ENCODE assay signal across 23 cellular contexts in genomic region chr1:184739070-184739469, GRCh38.
"Had no signal": no experiment of that assay in that cellular context is flagged by ENCODE, and none has a peak within 500 bp of the region (broad histone marks: within the 10 kb centered on the region; RNA-seq: fewer than 3 reads in every experiment).

No MANE protein-coding gene starts in this region.

- H3K4me1 ChIP-seq: esophagus muscularis mucosa, lower lobe of right lung, testis, tibial artery had no signal

- H3K27me3 ChIP-seq: esophagus muscularis mucosa, foreskin keratinocyte, heart right ventricle, testis, tibial artery had no signal

- H3K9me3 ChIP-seq: esophagus muscularis mucosa, heart right ventricle, lower lobe of right lung, testis, tibial artery had no signal

- DNase-seq: cerebellar nuclear complex; effector CD8-positive, alpha-beta T cell; endodermal cell; foreskin keratinocyte; glutamatergic neuron; heart right ventricle; hippocampal formation; islet precursor cell; left ventricle myocardium superior; lower lobe of right lung; naive thymus-derived CD8-positive, alpha-beta T cell; nephron progenitor cell; nucleus accumbens; stimulated activated CD4-positive, alpha-beta T cell treated with anti-CD3 and anti-CD28 coated beads, Interleukin-2, amount 100 ng/mL, for 24 hours; stimulated activated CD4-positive, alpha-beta T cell treated with anti-CD3 and anti-CD28 coated beads, Interleukin-4, amount 100 ng/mL, for 24 hours; stimulated activated naive CD8-positive, alpha-beta T cell treated with anti-CD3 and anti-CD28 coated beads, Interleukin-15, Interleukin-2, amounts not matched to agents 100 U/mL and 50 U/mL, for 24 hours; substantia nigra; testis; tibial artery had no signal

- ATAC-seq: foreskin keratinocyte; heart right ventricle; left ventricle myocardium superior; lower lobe of right lung; naive thymus-derived CD8-positive, alpha-beta T cell; sciatic nerve; stimulated activated effector memory CD8-positive, alpha-beta T cell treated with anti-CD3 and anti-CD28 coated beads, Interleukin-12 subunit alpha, Interleukin-12 subunit beta, amount 100 ng/mL, for 72 hours; stimulated activated naive CD8-positive, alpha-beta T cell treated with anti-CD3 and anti-CD28 coated beads, Interleukin-15, Interleukin-2, amounts not matched to agents 100 U/mL and 50 U/mL, for 24 hours had no signal

- H3K27ac ChIP-seq: esophagus muscularis mucosa, foreskin keratinocyte, heart right ventricle, lower lobe of right lung, testis, tibial artery had no signal

- FAIRE-seq: endothelial cell of umbilical vein had no signal

- H3K4me3 ChIP-seq: esophagus muscularis mucosa, heart right ventricle, lower lobe of right lung, testis, tibial artery had no signal
